Comparison of ENCODE assay signal across 9 cellular contexts in genomic region chr5:9498541-9499497, GRCh38. TPM values are rescaled to one million over a fixed set of nuclear protein-coding genes. Genes with fewer than 3 reads are reported as not detected.
A peak's percentile ranks its signal among the peaks of the same experiment; 100 is the strongest.
DNase-seq lines count a peak whose midpoint lies in the region; ATAC-seq, FAIRE-seq and TF ChIP-seq lines count a peak whose summit lies in the region.
"Had no signal": no experiment of that assay in that cellular context is flagged by ENCODE, and none has a peak within 500 bp of the region (broad histone marks: within the 10 kb centered on the region; RNA-seq: fewer than 3 reads in every experiment).

No MANE protein-coding gene starts in this region.

- no peak overlapping the region for H3K4me3 ChIP-seq in foreskin fibroblast (ENCODE audit: low read depth in 1 of 2, low read length in 2 of 2)
- no peak overlapping the region for H3K4me3 ChIP-seq in tibial nerve
- H3K4me3 ChIP-seq in ovary = no peak overlapping the region

- intact Hi-C loops in ovary (cut with DNase I) = no loop called here

- peaks cover 0 to 6% (median 2%) of the 10 kb centered on the region in 4 donors for H3K4me1 ChIP-seq in tibial nerve
- no peaks in the 10 kb centered on the region for H3K4me1 ChIP-seq in ovary (ENCODE audit: insufficient read depth)

- peak; percentile 2 for TF ChIP-seq CTCF in D721Med (IDR thresholded peaks at IDR 0.05; ENCODE audit: insufficient read depth, missing control alignments)
- TF ChIP-seq CTCF in foreskin fibroblast (IDR thresholded peaks at IDR 0.05; ENCODE audit: low read depth, low read length) = peak; percentile 26
- TF ChIP-seq CTCF in tibial nerve (IDR thresholded peaks at IDR 0.05) = no peak
- TF ChIP-seq CTCF in ovary (IDR thresholded peaks at IDR 0.05) = no peak

- H3K27me3 ChIP-seq in tibial nerve (no peaks in the 10 kb centered on the region), ovary (no peaks in the 10 kb centered on the region)

- no peak for FAIRE-seq in D721Med (lab: Jason Lieb, UNC)

- ATAC-seq in GM19395 (IDR thresholded peaks at IDR 0.05; ENCODE audit: unreplicated experiment) (peak; percentile 65), GM21576 (IDR thresholded peaks at IDR 0.05; ENCODE audit: unreplicated experiment) (no peak), HG02763 (IDR thresholded peaks at IDR 0.05; ENCODE audit: unreplicated experiment) (no peak)

- H3K36me3 ChIP-seq in tibial nerve (no peaks in the 10 kb centered on the region), ovary (no peaks in the 10 kb centered on the region)

- TF ChIP-seq EP300 in tibial nerve (IDR thresholded peaks at IDR 0.05) (no peak), ovary (IDR thresholded peaks at IDR 0.05) (no peak)

- H3K27ac ChIP-seq in tibial nerve = no peak overlapping the region
- no peak overlapping the region for H3K27ac ChIP-seq in ovary

- DNase-seq in D721Med (ENCODE audit: insufficient read length, low spot score) (no peak), NCI-H82 treated with DMSO at 0.1 percent for 48 hours (lab: John Stamatoyannopoulos, UW; ENCODE audit: unreplicated experiment) (peak; percentile 5), foreskin fibroblast (peak in 1 of 2 donors; percentile 47), tibial nerve (ENCODE audit: low spot score in 2 of 2) (no peak), ovary (no peak)
- DNase-seq: activated B cell treated with CpG ODN at 0.5 μM for 24 hours had no signal

- no peaks in the 10 kb centered on the region for H3K9me3 ChIP-seq in tibial nerve
- no peaks in the 10 kb centered on the region for H3K9me3 ChIP-seq in ovary

- 91 to 94% methylated on average over 14 of the region's 14 CpGs for WGBS in tibial nerve, 2 donors
- WGBS in ovary, 3 donors = 94 to 95% (median 94%) methylated on average over 14 of the region's 14 CpGs

- TF ChIP-seq POLR2A in tibial nerve (IDR thresholded peaks at IDR 0.05) (no peak), ovary (IDR thresholded peaks at IDR 0.05) (no peak)

RNA-seq across cellular contexts. Expression of gene SEMA5A, which starts 47.1 kb away (rescaled TPM):
- total RNA-seq in tibial nerve (10 to 100 TPM; 36.3 to 58.4 (median 52.6) TPM), ovary (1 to 10 TPM; 3.3 to 6.6 (median 4.3) TPM)
- polyA plus RNA-seq in ovary = 1 to 10 TPM; 2.0 to 5.2 TPM
- total RNA-seq: activated B cell treated with CpG ODN at 0.5 μM for 24 hours had no signal

Comparison
In these comparisons a context has a peak if more than half of its experiments do, and no peak if none do; other contexts are left out.
1. CTCF ChIP-seq: peak in D721Med (single experiment) and foreskin fibroblast (single experiment); none in tibial nerve (0 of 5) and ovary (0 of 3).
2. RNA of gene SEMA5A, which starts 47.1 kb away (total RNA-seq): 36.3 to 58.4 TPM in tibial nerve; 3.3 to 6.6 TPM in ovary; every median in the first group is over 4 times any median in the second.